Comparison of ENCODE assay signal across 8 cellular contexts in the genomic region with DNA sequence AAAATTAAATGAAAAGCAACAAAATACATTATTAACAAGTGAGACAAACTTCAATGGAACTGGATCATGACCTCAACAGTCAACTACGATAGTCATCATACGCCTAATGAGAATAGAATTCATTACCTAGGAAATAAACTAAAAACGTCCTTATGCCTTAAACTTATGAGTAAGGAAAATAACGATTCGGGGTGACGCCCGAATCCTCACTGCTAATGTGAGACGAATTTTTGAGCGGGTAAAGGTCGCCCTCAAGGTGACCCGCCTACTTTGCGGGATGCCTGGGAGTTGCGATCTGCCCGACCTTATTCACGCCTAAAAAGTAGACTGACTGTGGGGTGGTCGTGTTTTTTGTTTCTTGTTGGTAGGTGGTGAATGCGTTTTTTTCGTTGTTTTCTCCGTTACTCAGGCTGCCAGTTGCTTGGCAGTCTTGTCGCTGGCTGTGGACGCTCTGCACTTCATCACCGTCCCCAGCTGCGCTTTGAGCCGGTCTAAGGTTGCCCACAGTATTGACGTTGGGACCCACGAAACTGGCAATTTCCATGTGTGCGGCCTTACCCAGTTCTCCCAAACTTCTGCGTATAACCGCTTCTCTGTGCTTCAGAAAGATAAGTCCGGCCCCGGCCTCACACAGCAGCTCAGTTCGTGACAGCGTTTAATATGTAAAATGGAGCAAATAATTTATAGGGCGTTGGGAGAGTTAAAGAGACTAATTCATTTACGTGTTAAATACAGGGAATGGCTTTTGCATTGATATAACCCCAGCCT. TPM values are rescaled to one million over a fixed set of nuclear protein-coding genes. Genes with fewer than 3 reads are reported as not detected.
DNase-seq lines count a peak whose midpoint lies in the region; ATAC-seq, FAIRE-seq and TF ChIP-seq lines count a peak whose summit lies in the region.

No MANE protein-coding gene starts in this region.

- peak overlapping the region; percentile 94 to 99 for H3K27ac ChIP-seq in coronary artery
- peak overlapping the region; percentile 93 for H3K27ac ChIP-seq in HepG2 (ENCODE audit: extremely low read length, insufficient read depth, low read length)

- no peaks in the 10 kb centered on the region for H3K9me3 ChIP-seq in HepG2 (ENCODE audit: low read length)

- peak; percentile 21 for FAIRE-seq in HepG2 (lab: Jason Lieb, UNC)

- peaks cover 48% of the 10 kb centered on the region for H3K4me1 ChIP-seq in HepG2 (ENCODE audit: insufficient read depth, low read length)

- in situ Hi-C loops in HepG2 (cut with HindIII; ENCODE audit: extremely low pct_ligation_motif_present, low pct_unique_long_range_greater_than_20kb), result no loop called here

- CTCF ChIA-PET in HepG2 (lab: Yijun Ruan, JAX; ENCODE audit: low intra/inter-chr PET ratio, low total read pairs), result no interaction called here

- DNase-seq in Ammon's horn (ENCODE audit: low spot score) (peak; percentile 92), NCI-H524 (lab: John Stamatoyannopoulos, UW) (peak; percentile 96), coronary artery (ENCODE audit: low spot score) (peak; percentile 93), HepG2 (ENCODE audit: low spot score) (peak; percentile 96)
- DNase-seq in activated CD4-positive, alpha-beta T cell treated with anti-CD3 and anti-CD28 coated beads for 48 hours, result peak; percentile 94
- DNase-seq in stimulated activated CD4-positive, alpha-beta T cell treated with anti-CD3 and anti-CD28 coated beads, Interleukin-2, amount 100 ng/mL, for 48 hours, result peak; percentile 80 to 84

- TF ChIP-seq CTCF in coronary artery (IDR thresholded peaks at IDR 0.05) (no peak), HepG2 (CRISPR knock-in tag; IDR thresholded peaks at IDR 0.05) (no peak)

- H3K4me2 ChIP-seq in HepG2 (ENCODE audit: low read depth, low read length), result peak overlapping the region; percentile 99

- peak overlapping the region; percentile 94 for H3K9ac ChIP-seq in HepG2 (ENCODE audit: insufficient read depth, low read depth, low read length)

- no peak overlapping the region for H2AFZ ChIP-seq in HepG2 (ENCODE audit: low read length)

- peaks cover 40% of the 10 kb centered on the region for H3K79me2 ChIP-seq in HepG2 (ENCODE audit: insufficient read depth, low read length)

- TF ChIP-seq POLR2A in GM19193 (IDR thresholded peaks at IDR 0.05; ENCODE audit: extremely low read depth, insufficient read depth, insufficient read length), result peak; percentile 100
- peak; percentile 100 for TF ChIP-seq POLR2A in HepG2 (IDR thresholded peaks at IDR 0.05; ENCODE audit: insufficient read depth in 1 of 2, low read depth in 2 of 2, low read length in 2 of 2)

- intact Hi-C loops in HepG2 (cut with micrococcal nuclease; ENCODE audit: unreplicated experiment), result loop anchor here (10.0 kb wide), 1 partner anchor 100 kb away; a partner anchor contains a TSS

- peaks cover 7 to 15% of the 10 kb centered on the region in 2 experiments; a peak in 4 of 5 replicates for H3K36me3 ChIP-seq in HepG2 (replicated peaks in 1 of 2; ENCODE audit: control insufficient read depth in 1 of 2, insufficient read depth in 2 of 2, low read length in 2 of 2)

- H4K20me1 ChIP-seq in HepG2 (ENCODE audit: insufficient read depth, low read length), result peaks cover 14% of the 10 kb centered on the region

- POLR2A ChIA-PET in HepG2 (lab: Yijun Ruan, JAX), result interaction anchor here (0.6 to 3.3 kb wide), 32 partner anchors 10 to 946 kb away, joined by 3 to 54 read pairs (median 4); a partner anchor contains a TSS

- ATAC-seq in HG03439 (IDR thresholded peaks at IDR 0.05; ENCODE audit: unreplicated experiment), result peak; percentile 61
- ATAC-seq in HepG2, result peak; percentile 78

- TSS peak; percentile 100 for BruUV-seq in HepG2 (replicated peaks; lab: Mats Ljungman, UMichigan)

- H3K4me3 ChIP-seq in coronary artery (peak overlapping the region; percentile 83), HepG2 (replicated peaks in 1 of 3; ENCODE audit: insufficient read depth in 1 of 3, low read depth in 2 of 3, low read length in 3 of 3) (peak overlapping the region; percentile 75 to 90 (median 78))

- TF ChIP-seq RAD21 in HepG2 (CRISPR knock-in tag; IDR thresholded peaks at IDR 0.05), result peak; percentile 70

- H3K27me3 ChIP-seq in HepG2 (ENCODE audit: control insufficient read depth in 1 of 2, insufficient read depth in 2 of 2, low read length in 2 of 2), result no peaks in the 10 kb centered on the region; a peak in 1 of 5 replicates

- WGBS in HepG2 (ENCODE audit: low lambda C conversion rate), result 1% methylated on average over 35 of the region's 35 CpGs

- TF ChIP-seq EP300 in HepG2 (IDR thresholded peaks at IDR 0.05; ENCODE audit: low read depth in 2 of 2, low read length in 2 of 2) (peak; percentile 13 to 71; a peak in 2 of 4 replicates), HepG2 (CRISPR knock-in tag; IDR thresholded peaks at IDR 0.05; ENCODE audit: borderline replicate concordance) (peak; percentile 92)

RNA-seq across cellular contexts. Expression of a gene that starts 0.6 kb away (rescaled TPM):
- total RNA-seq in HepG2 (2016; rRNA removed; fragmentation: Illumina TruSeq; extraction: Trizol), result 47.4 and 64.1 TPM in 2 replicates
- 6.4 and 8.7 TPM in 2 replicates for total RNA-seq in HepG2 (2016; cell fraction: cytosol; rRNA removed; fragmentation: Illumina TruSeq; extraction: Trizol; ENCODE audit: low read depth)
- total RNA-seq in HepG2 (2016; cell fraction: insoluble cytoplasmic fraction; rRNA removed; fragmentation: Illumina TruSeq; extraction: Trizol), result 45.0 and 57.8 TPM in 2 replicates
- 23.2 TPM in 2 replicates for total RNA-seq in HepG2 (2016; cell fraction: membrane; rRNA removed; fragmentation: Illumina TruSeq; extraction: Trizol)
- total RNA-seq in HepG2 (2016; cell fraction: nucleus; rRNA removed; fragmentation: Illumina TruSeq; extraction: Trizol), result 32.4 and 36.4 TPM in 2 replicates
- polyA plus RNA-seq in HepG2 (2011; rRNA removed), result 45.8 and 50.1 TPM in 2 replicates
- 28.7 TPM in 2 replicates for polyA plus RNA-seq in HepG2 (2011; cell fraction: cytosol; rRNA removed)
- polyA plus RNA-seq in HepG2 (2011; cell fraction: nucleus; rRNA removed), result 70.7 and 76.7 TPM in 2 replicates
- polyA plus RNA-seq in HepG2 (2012), result 62.0 and 63.4 TPM in 2 replicates
- 5.1 and 6.4 TPM in 2 replicates for polyA plus RNA-seq in HepG2 (2016; cell fraction: cytosol; fragmentation: Illumina TruSeq; extraction: Trizol; ENCODE audit: low read depth)
- polyA plus RNA-seq in HepG2 (2016; cell fraction: insoluble cytoplasmic fraction; fragmentation: Illumina TruSeq; extraction: Trizol; ENCODE audit: low read depth), result 59.1 and 66.7 TPM in 2 replicates
- 14.0 and 14.8 TPM in 2 replicates for polyA plus RNA-seq in HepG2 (2016; cell fraction: membrane; fragmentation: Illumina TruSeq; extraction: Trizol; ENCODE audit: low read depth)
- polyA plus RNA-seq in HepG2 (2016; cell fraction: nucleus; fragmentation: Illumina TruSeq; extraction: Trizol; ENCODE audit: insufficient read depth, low read depth), result 53.9 and 54.2 TPM in 2 replicates
- polyA minus RNA-seq in HepG2 (2011; rRNA and poly(A)+ RNA removed; ENCODE audit: low replicate concordance), result 46.1 and 58.4 TPM in 2 replicates
- 29.3 and 32.2 TPM in 2 replicates for polyA minus RNA-seq in HepG2 (2011; cell fraction: cytosol; rRNA and poly(A)+ RNA removed)
- polyA minus RNA-seq in HepG2 (2011; cell fraction: nucleus; rRNA and poly(A)+ RNA removed), result 33.0 and 36.7 TPM in 2 replicates

RNA-seq across cellular contexts. Expression of a gene that starts 25.1 kb away (rescaled TPM):
- 0.97 TPM in 1 of 2 replicates, not detected in the other for total RNA-seq in HepG2 (2016; rRNA removed; fragmentation: Illumina TruSeq; extraction: Trizol)
- 0.35 TPM in 1 of 2 replicates, not detected in the other for total RNA-seq in HepG2 (2016; cell fraction: cytosol; rRNA removed; fragmentation: Illumina TruSeq; extraction: Trizol; ENCODE audit: low read depth)
- 0.58 TPM in 1 of 2 replicates, not detected in the other for total RNA-seq in HepG2 (2016; cell fraction: insoluble cytoplasmic fraction; rRNA removed; fragmentation: Illumina TruSeq; extraction: Trizol)
- not detected in 2 replicates for total RNA-seq in HepG2 (2016; cell fraction: membrane; rRNA removed; fragmentation: Illumina TruSeq; extraction: Trizol)
- 0.69 and 1.2 TPM in 2 replicates for total RNA-seq in HepG2 (2016; cell fraction: nucleus; rRNA removed; fragmentation: Illumina TruSeq; extraction: Trizol)
- polyA plus RNA-seq in HepG2 (2011; rRNA removed), result 0.40 and 0.50 TPM in 2 replicates
- not detected in 2 replicates for polyA plus RNA-seq in HepG2 (2011; cell fraction: cytosol; rRNA removed)
- 0.40 and 1.1 TPM in 2 replicates for polyA plus RNA-seq in HepG2 (2011; cell fraction: nucleus; rRNA removed)
- 0.21 TPM in 1 of 2 replicates, not detected in the other for polyA plus RNA-seq in HepG2 (2012)
- not detected in 2 replicates for polyA plus RNA-seq in HepG2 (2016; cell fraction: cytosol; fragmentation: Illumina TruSeq; extraction: Trizol; ENCODE audit: low read depth)
- not detected in 2 replicates for polyA plus RNA-seq in HepG2 (2016; cell fraction: insoluble cytoplasmic fraction; fragmentation: Illumina TruSeq; extraction: Trizol; ENCODE audit: low read depth)
- not detected in 2 replicates for polyA plus RNA-seq in HepG2 (2016; cell fraction: membrane; fragmentation: Illumina TruSeq; extraction: Trizol; ENCODE audit: low read depth)
- not detected in 2 replicates for polyA plus RNA-seq in HepG2 (2016; cell fraction: nucleus; fragmentation: Illumina TruSeq; extraction: Trizol; ENCODE audit: insufficient read depth, low read depth)
- polyA minus RNA-seq in HepG2 (2011; rRNA and poly(A)+ RNA removed; ENCODE audit: low replicate concordance), result 2.1 and 4.3 TPM in 2 replicates
- not detected in 2 replicates for polyA minus RNA-seq in HepG2 (2011; cell fraction: cytosol; rRNA and poly(A)+ RNA removed)
- polyA minus RNA-seq in HepG2 (2011; cell fraction: nucleus; rRNA and poly(A)+ RNA removed), result 3.9 and 6.5 TPM in 2 replicates

RNA-seq across cellular contexts. Expression of a gene that starts 33.9 kb away (rescaled TPM):
- 31.5 and 32.4 TPM in 2 replicates for total RNA-seq in HepG2 (2016; rRNA removed; fragmentation: Illumina TruSeq; extraction: Trizol)
- total RNA-seq in HepG2 (2016; cell fraction: cytosol; rRNA removed; fragmentation: Illumina TruSeq; extraction: Trizol; ENCODE audit: low read depth), result 9.5 and 9.9 TPM in 2 replicates
- total RNA-seq in HepG2 (2016; cell fraction: insoluble cytoplasmic fraction; rRNA removed; fragmentation: Illumina TruSeq; extraction: Trizol), result 27.7 and 33.5 TPM in 2 replicates
- total RNA-seq in HepG2 (2016; cell fraction: membrane; rRNA removed; fragmentation: Illumina TruSeq; extraction: Trizol), result 19.2 and 24.7 TPM in 2 replicates
- total RNA-seq in HepG2 (2016; cell fraction: nucleus; rRNA removed; fragmentation: Illumina TruSeq; extraction: Trizol), result 26.9 and 30.5 TPM in 2 replicates
- 305 and 347 TPM in 2 replicates for polyA plus RNA-seq in HepG2 (2011; rRNA removed)
- polyA plus RNA-seq in HepG2 (2011; cell fraction: cytosol; rRNA removed), result 171 and 227 TPM in 2 replicates
- polyA plus RNA-seq in HepG2 (2011; cell fraction: nucleus; rRNA removed), result 180 and 209 TPM in 2 replicates
- polyA plus RNA-seq in HepG2 (2012), result 258 and 265 TPM in 2 replicates
- 41.8 and 43.2 TPM in 2 replicates for polyA plus RNA-seq in HepG2 (2016; cell fraction: cytosol; fragmentation: Illumina TruSeq; extraction: Trizol; ENCODE audit: low read depth)
- polyA plus RNA-seq in HepG2 (2016; cell fraction: insoluble cytoplasmic fraction; fragmentation: Illumina TruSeq; extraction: Trizol; ENCODE audit: low read depth), result 103 and 141 TPM in 2 replicates
- 69.2 and 69.5 TPM in 2 replicates for polyA plus RNA-seq in HepG2 (2016; cell fraction: membrane; fragmentation: Illumina TruSeq; extraction: Trizol; ENCODE audit: low read depth)
- polyA plus RNA-seq in HepG2 (2016; cell fraction: nucleus; fragmentation: Illumina TruSeq; extraction: Trizol; ENCODE audit: insufficient read depth, low read depth), result 118 and 123 TPM in 2 replicates
- 63.4 and 306 TPM in 2 replicates for polyA minus RNA-seq in HepG2 (2011; rRNA and poly(A)+ RNA removed; ENCODE audit: low replicate concordance)
- 173 and 208 TPM in 2 replicates for polyA minus RNA-seq in HepG2 (2011; cell fraction: cytosol; rRNA and poly(A)+ RNA removed)
- 50.5 and 63.4 TPM in 2 replicates for polyA minus RNA-seq in HepG2 (2011; cell fraction: nucleus; rRNA and poly(A)+ RNA removed)

Comparison
In these comparisons a context has a peak if more than half of its experiments do, and no peak if none do; other contexts are left out.
1. Peak in every context shown above with its lines: DNase-seq, ATAC-seq, H3K4me3 ChIP-seq and H3K27ac ChIP-seq.